ENCODE assay signal across 10 cellular contexts in genomic region chr5:33824516-33825195, GRCh38.
A peak's percentile ranks its signal among the peaks of the same experiment; 100 is the strongest.
DNase-seq lines count a peak whose midpoint lies in the region; ATAC-seq and TF ChIP-seq lines count a peak whose summit lies in the region.
"Had no signal": no experiment of that assay in that cellular context is flagged by ENCODE, and none has a peak within 500 bp of the region (broad histone marks: within the 10 kb centered on the region; RNA-seq: fewer than 3 reads in every experiment).

No MANE protein-coding gene starts in this region.

- no peaks in the 10 kb centered on the region for H3K4me1 Mint-ChIP-seq in activated naive CD4-positive, alpha-beta T cell treated with anti-CD3 and anti-CD28 coated beads, Interleukin-2, amount 10 ng/mL, durations not matched to agents 7 days and 5 days
- no peaks in the 10 kb centered on the region for H3K4me1 Mint-ChIP-seq in stimulated activated effector memory CD8-positive, alpha-beta T cell treated with anti-CD3 and anti-CD28 coated beads, Interleukin-12 subunit alpha, Interleukin-12 subunit beta, amount 100 ng/mL, for 72 hours

- H3K27me3 Mint-ChIP-seq in activated naive CD4-positive, alpha-beta T cell treated with anti-CD3 and anti-CD28 coated beads, Interleukin-2, amount 10 ng/mL, durations not matched to agents 7 days and 5 days, result peaks cover 14% of the 10 kb centered on the region
- H3K27me3 Mint-ChIP-seq: brain had no signal

- no peak for TF ChIP-seq CTCF in OCI-LY3 (IDR thresholded peaks at IDR 0.05; ENCODE audit: low read depth, low read length)

- ATAC-seq in GM18502 (IDR thresholded peaks at IDR 0.05; ENCODE audit: poor library complexity, unreplicated experiment), result peak; percentile 85
- peak; percentile 87 for ATAC-seq in HG02623 (IDR thresholded peaks at IDR 0.05; ENCODE audit: unreplicated experiment)
- no peak for ATAC-seq in HG03280 (IDR thresholded peaks at IDR 0.05; ENCODE audit: unreplicated experiment)
- ATAC-seq in stimulated activated effector memory CD8-positive, alpha-beta T cell treated with anti-CD3 and anti-CD28 coated beads, Interleukin-12 subunit alpha, Interleukin-12 subunit beta, amount 100 ng/mL, for 72 hours, result no peak

- H3K36me3 Mint-ChIP-seq in activated naive CD4-positive, alpha-beta T cell treated with anti-CD3 and anti-CD28 coated beads, Interleukin-2, amount 10 ng/mL, durations not matched to agents 7 days and 5 days, result no peaks in the 10 kb centered on the region
- H3K36me3 Mint-ChIP-seq in stimulated activated effector memory CD8-positive, alpha-beta T cell treated with anti-CD3 and anti-CD28 coated beads, Interleukin-12 subunit alpha, Interleukin-12 subunit beta, amount 100 ng/mL, for 72 hours, result no peaks in the 10 kb centered on the region
- H3K36me3 Mint-ChIP-seq: brain had no signal

- H3K79me2 ChIP-seq in OCI-LY3 (ENCODE audit: low read length), result no peaks in the 10 kb centered on the region

- peak; percentile 72 for DNase-seq in non-pigmented ciliary epithelial cell (ENCODE audit: low read depth)
- no peak for DNase-seq in activated naive CD4-positive, alpha-beta T cell treated with anti-CD3 and anti-CD28 coated beads, Interleukin-2, amount 10 ng/mL, durations not matched to agents 7 days and 5 days
- DNase-seq in activated effector memory CD4-positive, alpha-beta T cell treated with anti-CD3 and anti-CD28 coated beads, Interleukin-2, amount 50 U/mL, for 16 hours, result no peak
- no peak for DNase-seq in stimulated activated effector memory CD8-positive, alpha-beta T cell treated with anti-CD3 and anti-CD28 coated beads, Interleukin-12 subunit alpha, Interleukin-12 subunit beta, amount 100 ng/mL, for 72 hours (ENCODE audit: low spot score in 2 of 2)

- peak overlapping the region; percentile 37 for H3K4me2 ChIP-seq in OCI-LY3 (ENCODE audit: low read length)

- H3K4me1 ChIP-seq in OCI-LY3 (ENCODE audit: low read length), result peaks cover 29% of the 10 kb centered on the region

- no peaks in the 10 kb centered on the region for H3K9me3 ChIP-seq in OCI-LY3 (ENCODE audit: insufficient read depth, low read length)

- H3K4me3 Mint-ChIP-seq in activated naive CD4-positive, alpha-beta T cell treated with anti-CD3 and anti-CD28 coated beads, Interleukin-2, amount 10 ng/mL, durations not matched to agents 7 days and 5 days, result no peak overlapping the region
- H3K4me3 Mint-ChIP-seq in stimulated activated effector memory CD8-positive, alpha-beta T cell treated with anti-CD3 and anti-CD28 coated beads, Interleukin-12 subunit alpha, Interleukin-12 subunit beta, amount 100 ng/mL, for 72 hours, result no peak overlapping the region
- H3K4me3 Mint-ChIP-seq: brain; T-helper 2 cell treated with Interferon-gamma antibody and Interleukin-4, amounts not matched to agents 5 μg/mL and 100 μg/mL, for 36 hours had no signal

- CTCF ChIA-PET in activated naive CD4-positive, alpha-beta T cell treated with anti-CD3 and anti-CD28 coated beads, Interleukin-2, amount 10 ng/mL, durations not matched to agents 7 days and 5 days (lab: Charles Lee), result no interaction called here

- H3K27ac ChIP-seq in OCI-LY3 (ENCODE audit: low read length), result no peak overlapping the region

- H3K27me3 ChIP-seq in OCI-LY3 (ENCODE audit: low read depth, low read length), result no peaks in the 10 kb centered on the region

- peak overlapping the region; percentile 86 for H2AFZ ChIP-seq in OCI-LY3 (ENCODE audit: low read depth, low read length)

- H3K36me3 ChIP-seq in OCI-LY3 (replicated peaks; ENCODE audit: low read depth, low read length), result no peaks in the 10 kb centered on the region

- H4K20me1 ChIP-seq in OCI-LY3 (ENCODE audit: insufficient read depth, low read length), result no peaks in the 10 kb centered on the region

- no peaks in the 10 kb centered on the region for H3K9me3 Mint-ChIP-seq in activated naive CD4-positive, alpha-beta T cell treated with anti-CD3 and anti-CD28 coated beads, Interleukin-2, amount 10 ng/mL, durations not matched to agents 7 days and 5 days
- H3K9me3 Mint-ChIP-seq in stimulated activated effector memory CD8-positive, alpha-beta T cell treated with anti-CD3 and anti-CD28 coated beads, Interleukin-12 subunit alpha, Interleukin-12 subunit beta, amount 100 ng/mL, for 72 hours, result peaks cover 3% of the 10 kb centered on the region
- H3K9me3 Mint-ChIP-seq: T-helper 2 cell treated with Interferon-gamma antibody and Interleukin-4, amounts not matched to agents 5 μg/mL and 100 μg/mL, for 36 hours had no signal

- 0 out of 2 replicates have a peak overlapping the region, but pooled peaks have one; percentile 26 for H3K9ac ChIP-seq in OCI-LY3 (ENCODE audit: low read length)

- no peak overlapping the region for H3K27ac Mint-ChIP-seq in activated naive CD4-positive, alpha-beta T cell treated with anti-CD3 and anti-CD28 coated beads, Interleukin-2, amount 10 ng/mL, durations not matched to agents 7 days and 5 days
- no peak overlapping the region for H3K27ac Mint-ChIP-seq in stimulated activated effector memory CD8-positive, alpha-beta T cell treated with anti-CD3 and anti-CD28 coated beads, Interleukin-12 subunit alpha, Interleukin-12 subunit beta, amount 100 ng/mL, for 72 hours
- H3K27ac Mint-ChIP-seq: brain; T-helper 2 cell treated with Interferon-gamma antibody and Interleukin-4, amounts not matched to agents 5 μg/mL and 100 μg/mL, for 36 hours had no signal

- H3K4me3 ChIP-seq in OCI-LY3 (ENCODE audit: low read length), result peak overlapping the region; percentile 13; the same call in 1 of the 2 replicates

Comparison
In these comparisons a context has a peak if more than half of its experiments do, and no peak if none do; other contexts are left out.
1. ATAC-seq: peak in GM18502 (single experiment) and HG02623 (single experiment); none in HG03280 (single experiment) and stimulated activated effector memory CD8-positive, alpha-beta T cell treated with anti-CD3 and anti-CD28 coated beads, Interleukin-12 subunit alpha, Interleukin-12 subunit beta, amount 100 ng/mL, for 72 hours (single experiment).